ENCODE assay signal across 21 cellular contexts in the genomic region with DNA sequence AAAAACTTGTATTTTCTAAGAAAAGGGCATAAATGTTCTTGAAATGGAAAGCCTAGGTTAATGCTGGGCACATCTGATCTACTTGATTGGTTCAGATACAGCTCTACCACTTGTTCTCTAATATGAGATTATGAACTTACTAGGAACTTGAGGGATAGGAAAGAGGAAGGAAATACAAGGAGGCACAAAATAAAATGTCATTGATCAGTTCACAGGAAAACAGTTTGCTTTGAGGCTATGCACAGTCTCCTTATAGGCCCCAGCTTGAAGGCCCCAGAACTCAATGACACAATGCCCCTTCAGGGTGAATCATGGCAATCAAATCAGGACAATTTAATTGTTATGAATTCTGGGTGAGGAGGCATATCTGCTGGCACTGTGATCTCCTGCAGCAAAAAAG. TPM values are rescaled to one million over a fixed set of nuclear protein-coding genes. Genes with fewer than 3 reads are reported as not detected.
A peak's percentile ranks its signal among the peaks of the same experiment; 100 is the strongest.
DNase-seq lines count a peak whose midpoint lies in the region; ATAC-seq and TF ChIP-seq lines count a peak whose summit lies in the region.
"Had no signal": no experiment of that assay in that cellular context is flagged by ENCODE, and none has a peak within 500 bp of the region (broad histone marks: within the 10 kb centered on the region; RNA-seq: fewer than 3 reads in every experiment).

No MANE protein-coding gene starts in this region.

- CTCF ChIA-PET in activated CD8-positive, alpha-beta memory T cell treated with anti-CD3 and anti-CD28 coated beads, Interleukin-2, amount 10 ng/mL, durations not matched to agents 7 days and 5 days (lab: Charles Lee), result interaction anchor here (0.9 to 2.1 kb wide), 5 partner anchors 29 to 93 kb away, joined by 3 to 7 read pairs (median 3); no protein-coding TSS in a partner anchor

- ATAC-seq in activated CD8-positive, alpha-beta memory T cell treated with anti-CD3 and anti-CD28 coated beads, Interleukin-2, amount 10 ng/mL, durations not matched to agents 7 days and 5 days, result no peak
- ATAC-seq in activated T-helper 17 cell treated with anti-CD3 and anti-CD28 coated beads, Interleukin-2, amount 50 U/mL, for 72 hours (replicated peaks), result no peak
- ATAC-seq in HG02571 (IDR thresholded peaks at IDR 0.05; ENCODE audit: unreplicated experiment) (no peak), GM21737 (IDR thresholded peaks at IDR 0.05; ENCODE audit: unreplicated experiment) (no peak)
- ATAC-seq: foreskin keratinocyte had no signal

- H3K27ac Mint-ChIP-seq in activated CD8-positive, alpha-beta memory T cell treated with anti-CD3 and anti-CD28 coated beads, Interleukin-2, amount 10 ng/mL, durations not matched to agents 7 days and 5 days, result peak overlapping the region; percentile 45
- peak overlapping the region; percentile 65 for H3K27ac Mint-ChIP-seq in activated T-helper 17 cell treated with anti-CD3 and anti-CD28 coated beads, Interleukin-2, amount 50 U/mL, for 72 hours
- peak overlapping the region; percentile 30 for H3K27ac Mint-ChIP-seq in mesothelial cell of epicardium
- H3K27ac Mint-ChIP-seq: activated T-cell treated with anti-CD3 and anti-CD28 coated beads, Interleukin-2, amount 50 U/mL, for 24 hours; IgD-negative memory B cell; nephron had no signal

- no peaks in the 10 kb centered on the region for H3K9me3 Mint-ChIP-seq in activated CD8-positive, alpha-beta memory T cell treated with anti-CD3 and anti-CD28 coated beads, Interleukin-2, amount 10 ng/mL, durations not matched to agents 7 days and 5 days (ENCODE audit: low read depth)
- no peaks in the 10 kb centered on the region for H3K9me3 Mint-ChIP-seq in activated T-helper 17 cell treated with anti-CD3 and anti-CD28 coated beads, Interleukin-2, amount 50 U/mL, for 72 hours
- H3K9me3 Mint-ChIP-seq in mesothelial cell of epicardium, result no peaks in the 10 kb centered on the region
- H3K9me3 Mint-ChIP-seq: activated T-cell treated with anti-CD3 and anti-CD28 coated beads, Interleukin-2, amount 50 U/mL, for 24 hours; IgD-negative memory B cell; nephron had no signal

- peaks cover 8 to 39% (median 35%) of the 10 kb centered on the region in 5 donors for H3K4me1 ChIP-seq in subcutaneous abdominal adipose tissue (ENCODE audit: control insufficient read depth in 5 of 5, insufficient read depth in 5 of 5, low read length in 5 of 5)

- no peak overlapping the region for H3K4me3 Mint-ChIP-seq in activated CD8-positive, alpha-beta memory T cell treated with anti-CD3 and anti-CD28 coated beads, Interleukin-2, amount 10 ng/mL, durations not matched to agents 7 days and 5 days
- no peak overlapping the region for H3K4me3 Mint-ChIP-seq in activated T-helper 17 cell treated with anti-CD3 and anti-CD28 coated beads, Interleukin-2, amount 50 U/mL, for 72 hours
- H3K4me3 Mint-ChIP-seq in mesothelial cell of epicardium, result no peak overlapping the region
- H3K4me3 Mint-ChIP-seq: activated T-cell treated with anti-CD3 and anti-CD28 coated beads, Interleukin-2, amount 50 U/mL, for 24 hours; IgD-negative memory B cell; nephron had no signal

- no peaks in the 10 kb centered on the region for H3K27me3 ChIP-seq in subcutaneous abdominal adipose tissue (ENCODE audit: control insufficient read depth in 5 of 5, insufficient read depth in 4 of 5, low read length in 5 of 5)
- H3K27me3 ChIP-seq: foreskin keratinocyte, upper lobe of left lung had no signal

- peaks cover 30% of the 10 kb centered on the region for H3K36me3 Mint-ChIP-seq in activated CD8-positive, alpha-beta memory T cell treated with anti-CD3 and anti-CD28 coated beads, Interleukin-2, amount 10 ng/mL, durations not matched to agents 7 days and 5 days
- peaks cover 95% of the 10 kb centered on the region for H3K36me3 Mint-ChIP-seq in activated T-helper 17 cell treated with anti-CD3 and anti-CD28 coated beads, Interleukin-2, amount 50 U/mL, for 72 hours (ENCODE audit: low read depth)
- H3K36me3 Mint-ChIP-seq in mesothelial cell of epicardium, result peaks cover 41% of the 10 kb centered on the region

- H3K9ac ChIP-seq in subcutaneous abdominal adipose tissue (ENCODE audit: low read length in 5 of 5), result peak overlapping the region in 2 of 5 donors; percentile 21 to 43
- H3K9ac ChIP-seq: SK-N-SH had no signal

- no peaks in the 10 kb centered on the region for H3K27me3 Mint-ChIP-seq in activated CD8-positive, alpha-beta memory T cell treated with anti-CD3 and anti-CD28 coated beads, Interleukin-2, amount 10 ng/mL, durations not matched to agents 7 days and 5 days
- no peaks in the 10 kb centered on the region for H3K27me3 Mint-ChIP-seq in activated T-helper 17 cell treated with anti-CD3 and anti-CD28 coated beads, Interleukin-2, amount 50 U/mL, for 72 hours
- no peaks in the 10 kb centered on the region for H3K27me3 Mint-ChIP-seq in mesothelial cell of epicardium (ENCODE audit: low read depth)
- H3K27me3 Mint-ChIP-seq: activated T-cell treated with anti-CD3 and anti-CD28 coated beads, Interleukin-2, amount 50 U/mL, for 24 hours; IgD-negative memory B cell had no signal

- no peak overlapping the region for H3K4me3 ChIP-seq in subcutaneous abdominal adipose tissue (ENCODE audit: low read depth in 1 of 5, low read length in 5 of 5)
- H3K4me3 ChIP-seq: upper lobe of left lung had no signal

- H3K4me1 Mint-ChIP-seq in activated CD8-positive, alpha-beta memory T cell treated with anti-CD3 and anti-CD28 coated beads, Interleukin-2, amount 10 ng/mL, durations not matched to agents 7 days and 5 days, result peaks cover 7% of the 10 kb centered on the region
- H3K4me1 Mint-ChIP-seq in activated T-helper 17 cell treated with anti-CD3 and anti-CD28 coated beads, Interleukin-2, amount 50 U/mL, for 72 hours, result no peaks in the 10 kb centered on the region
- H3K4me1 Mint-ChIP-seq in mesothelial cell of epicardium, result no peaks in the 10 kb centered on the region
- H3K4me1 Mint-ChIP-seq: IgD-negative memory B cell, nephron had no signal

- no peaks in the 10 kb centered on the region for H3K9me3 ChIP-seq in subcutaneous abdominal adipose tissue (ENCODE audit: control insufficient read depth in 5 of 5, low read length in 5 of 5)
- H3K9me3 ChIP-seq: SK-N-SH, upper lobe of left lung had no signal

- H3K36me3 ChIP-seq in subcutaneous abdominal adipose tissue (ENCODE audit: control insufficient read depth in 5 of 5, insufficient read depth in 5 of 5, low read length in 5 of 5), result peaks cover 23 to 61% (median 47%) of the 10 kb centered on the region in 5 donors

- no peak for DNase-seq in activated CD8-positive, alpha-beta memory T cell treated with anti-CD3 and anti-CD28 coated beads, Interleukin-2, amount 10 ng/mL, durations not matched to agents 7 days and 5 days
- no peak for DNase-seq in activated CD8-positive, alpha-beta memory T cell treated with anti-CD3 and anti-CD28 coated beads, Interleukin-2, amount 50 U/mL, for 4 hours
- DNase-seq in mesothelial cell of epicardium (ENCODE audit: low spot score in 2 of 2, unreplicated experiment in 2 of 2) (no peak), GM19238 (ENCODE audit: insufficient read length, low spot score) (no peak)
- DNase-seq: 8988T; activated CD4-positive, alpha-beta T cell treated with anti-CD3 and anti-CD28 coated beads, Interleukin-2, amount 50 U/mL, for 1 hour; activated T-cell treated with anti-CD3 and anti-CD28 coated beads, Interleukin-2, amount 50 U/mL, for 24 hours; DND-41; foreskin keratinocyte; NCI-H2081 treated with DMSO at 0.1 percent for 48 hours; NCI-H526; SK-N-SH; stimulated activated CD4-positive, alpha-beta T cell treated with anti-CD3 and anti-CD28 coated beads, Interleukin-4, amount 100 ng/mL, for 4 hours; upper lobe of left lung had no signal

- no peak for TF ChIP-seq CTCF in mesothelial cell of epicardium (IDR thresholded peaks at IDR 0.05; ENCODE audit: unreplicated experiment)

- peak overlapping the region; percentile 70 for H3K27ac ChIP-seq in subcutaneous abdominal adipose tissue (ENCODE audit: low read depth, low read length)
- H3K27ac ChIP-seq: C4-2B, foreskin keratinocyte had no signal

RNA-seq across cellular contexts. Expression of a gene that starts 27.1 kb away (rescaled TPM):
- under 1 TPM in 1 of 2 experiments, not detected in 1; 0.09 TPM for total RNA-seq in activated CD8-positive, alpha-beta memory T cell treated with anti-CD3 and anti-CD28 coated beads, Interleukin-2, amount 10 ng/mL, durations not matched to agents 7 days and 5 days
- total RNA-seq in activated T-helper 17 cell treated with anti-CD3 and anti-CD28 coated beads, Interleukin-2, amount 50 U/mL, for 72 hours, result not detected
- 0.82 to 0.88 TPM (median 0.83 TPM) in 3 replicates for total RNA-seq in mesothelial cell of epicardium
